ENCODE assay signal across 34 cellular contexts in the genomic region with DNA sequence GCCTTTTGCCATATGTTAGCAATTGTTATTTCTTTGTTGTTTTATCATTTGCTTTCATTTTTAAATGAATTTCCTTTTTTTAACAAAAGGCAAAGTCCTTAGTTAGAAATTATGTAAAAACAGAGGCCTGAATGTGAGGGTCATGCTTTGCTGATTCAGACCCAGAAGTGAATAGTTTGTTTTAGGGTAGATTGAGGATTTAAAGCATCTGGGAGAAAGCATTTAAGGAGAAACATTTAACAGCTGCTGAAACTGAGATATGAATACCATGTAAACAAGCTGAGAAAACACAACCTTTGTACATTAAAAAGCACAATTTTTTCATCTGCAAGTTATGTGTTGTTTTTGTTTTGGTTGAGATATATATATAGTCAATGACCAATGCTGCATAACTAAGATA. TPM values are rescaled to one million over a fixed set of nuclear protein-coding genes. Genes with fewer than 3 reads are reported as not detected.
DNase-seq lines count a peak whose midpoint lies in the region; FAIRE-seq and TF ChIP-seq lines count a peak whose summit lies in the region.
"Had no signal": no experiment of that assay in that cellular context is flagged by ENCODE, and none has a peak within 500 bp of the region (broad histone marks: within the 10 kb centered on the region; RNA-seq: fewer than 3 reads in every experiment).

No MANE protein-coding gene starts in this region.

- H3K27me3 ChIP-seq in ACC112 (ENCODE audit: insufficient read depth, low read length) (no peaks in the 10 kb centered on the region), neural progenitor cell (no peaks in the 10 kb centered on the region)
- H3K27me3 ChIP-seq: upper lobe of right lung had no signal

- no peaks in the 10 kb centered on the region for H3K36me3 ChIP-seq in ACC112 (ENCODE audit: insufficient read depth, low read length)
- H3K36me3 ChIP-seq in neural progenitor cell = no peaks in the 10 kb centered on the region
- H3K36me3 ChIP-seq: upper lobe of right lung had no signal

- H3K27ac ChIP-seq in ACC112 (ENCODE audit: low read depth, low read length) = peak overlapping the region; percentile 95
- H3K27ac ChIP-seq in neural progenitor cell = no peak overlapping the region
- H3K27ac ChIP-seq: upper lobe of right lung had no signal

- no peaks in the 10 kb centered on the region for H3F3A ChIP-seq in neural progenitor cell (ENCODE audit: low read depth)

- FAIRE-seq in GM12892 (lab: Jason Lieb, UNC) = no peak
- FAIRE-seq: A204.1, bronchial epithelial cell had no signal

- H3K79me2 ChIP-seq in ACC112 (ENCODE audit: control insufficient read depth, insufficient read depth, low read length, unreplicated experiment) (no peaks in the 10 kb centered on the region), neural progenitor cell (ENCODE audit: low read depth) (no peaks in the 10 kb centered on the region)

- H3K27ac Mint-ChIP-seq in HFFc6 (peak overlapping the region; percentile 88), neural progenitor cell (no peak overlapping the region)
- H3K27ac Mint-ChIP-seq: activated CD8-positive, alpha-beta T cell treated with anti-CD3 and anti-CD28 coated beads for 36 hours; activated T-helper 1 cell treated with anti-CD3 and anti-CD28 coated beads, Interleukin-12 subunit alpha, Interleukin-12 subunit beta, Interleukin-2, Interleukin-4 antibody, amounts not matched to agents 30 ng/mL and 10 ng/mL and 1 ng/mL, durations not matched to agents 14 hours and 24 hours and 36 hours; B cell; CD4-positive, alpha-beta memory T cell; natural killer cell; stimulated activated effector memory CD8-positive, alpha-beta T cell treated with anti-CD3 and anti-CD28 coated beads, Interleukin-12 subunit alpha, Interleukin-12 subunit beta, amount 100 ng/mL, for 72 hours had no signal

- no peak overlapping the region for H3K4me2 ChIP-seq in neural progenitor cell

- H3K27me3 Mint-ChIP-seq in HFFc6 (ENCODE audit: insufficient read depth) (no peaks in the 10 kb centered on the region), neural progenitor cell (ENCODE audit: insufficient read depth, low read depth) (no peaks in the 10 kb centered on the region)

- H3K4me3 ChIP-seq in ACC112 (ENCODE audit: low read depth, low read length) = no peak overlapping the region
- no peak overlapping the region for H3K4me3 ChIP-seq in choroid plexus epithelial cell (ENCODE audit: low read depth, low read length)
- H3K4me3 ChIP-seq in neural progenitor cell = no peak overlapping the region
- H3K4me3 ChIP-seq: coronary artery, lung, upper lobe of right lung had no signal

- H3K9me3 Mint-ChIP-seq in HFFc6 = no peaks in the 10 kb centered on the region
- no peaks in the 10 kb centered on the region for H3K9me3 Mint-ChIP-seq in neural progenitor cell
- H3K9me3 Mint-ChIP-seq: activated CD8-positive, alpha-beta T cell treated with anti-CD3 and anti-CD28 coated beads for 36 hours; activated T-helper 1 cell treated with anti-CD3 and anti-CD28 coated beads, Interleukin-12 subunit alpha, Interleukin-12 subunit beta, Interleukin-2, Interleukin-4 antibody, amounts not matched to agents 30 ng/mL and 10 ng/mL and 1 ng/mL, durations not matched to agents 14 hours and 24 hours and 36 hours; stimulated activated effector memory CD8-positive, alpha-beta T cell treated with anti-CD3 and anti-CD28 coated beads, Interleukin-12 subunit alpha, Interleukin-12 subunit beta, amount 100 ng/mL, for 72 hours had no signal

- no peaks in the 10 kb centered on the region for H4K20me1 ChIP-seq in neural progenitor cell (ENCODE audit: low read depth)

- H3K9ac ChIP-seq in neural progenitor cell = no peak overlapping the region

- H2AFZ ChIP-seq in ACC112 (ENCODE audit: low read length, unreplicated experiment) (peak overlapping the region; percentile 64), neural progenitor cell (replicated peaks) (no peak overlapping the region)

- TF ChIP-seq CTCF in HFFc6 (IDR thresholded peaks at IDR 0.05) = no peak
- TF ChIP-seq CTCF in choroid plexus epithelial cell (conservative IDR thresholded peaks at IDR 0.05; ENCODE audit: low read depth, low read length) = no peak
- TF ChIP-seq CTCF in neural progenitor cell (IDR thresholded peaks at IDR 0.05) = no peak

- no peak overlapping the region for H3K4me3 Mint-ChIP-seq in HFFc6
- H3K4me3 Mint-ChIP-seq in neural progenitor cell = no peak overlapping the region
- H3K4me3 Mint-ChIP-seq: activated CD8-positive, alpha-beta T cell treated with anti-CD3 and anti-CD28 coated beads for 36 hours; activated T-helper 1 cell treated with anti-CD3 and anti-CD28 coated beads, Interleukin-12 subunit alpha, Interleukin-12 subunit beta, Interleukin-2, Interleukin-4 antibody, amounts not matched to agents 30 ng/mL and 10 ng/mL and 1 ng/mL, durations not matched to agents 14 hours and 24 hours and 36 hours; B cell; CD4-positive, alpha-beta memory T cell; natural killer cell; stimulated activated effector memory CD8-positive, alpha-beta T cell treated with anti-CD3 and anti-CD28 coated beads, Interleukin-12 subunit alpha, Interleukin-12 subunit beta, amount 100 ng/mL, for 72 hours had no signal

- H3K36me3 Mint-ChIP-seq in HFFc6 (ENCODE audit: low read depth) (no peaks in the 10 kb centered on the region), neural progenitor cell (no peaks in the 10 kb centered on the region)
- H3K36me3 Mint-ChIP-seq: CD4-positive, alpha-beta memory T cell; natural killer cell; stimulated activated effector memory CD8-positive, alpha-beta T cell treated with anti-CD3 and anti-CD28 coated beads, Interleukin-12 subunit alpha, Interleukin-12 subunit beta, amount 100 ng/mL, for 72 hours had no signal

- no peaks in the 10 kb centered on the region for H3K9me3 ChIP-seq in neural progenitor cell (ENCODE audit: low read depth)
- H3K9me3 ChIP-seq: upper lobe of right lung had no signal

- no peak for TF ChIP-seq POLR2A in GM12892 (IDR thresholded peaks at IDR 0.05; ENCODE audit: low read depth, low read length)

- H3K4me1 Mint-ChIP-seq in HFFc6 (ENCODE audit: low read depth) = peaks cover 49% of the 10 kb centered on the region
- no peaks in the 10 kb centered on the region for H3K4me1 Mint-ChIP-seq in neural progenitor cell
- H3K4me1 Mint-ChIP-seq: B cell; CD4-positive, alpha-beta memory T cell; natural killer cell; stimulated activated effector memory CD8-positive, alpha-beta T cell treated with anti-CD3 and anti-CD28 coated beads, Interleukin-12 subunit alpha, Interleukin-12 subunit beta, amount 100 ng/mL, for 72 hours had no signal

- H3K4me1 ChIP-seq in ACC112 (ENCODE audit: control insufficient read depth, insufficient read depth, low read length, unreplicated experiment) (peaks cover 27% of the 10 kb centered on the region), neural progenitor cell (no peaks in the 10 kb centered on the region)
- H3K4me1 ChIP-seq: upper lobe of right lung had no signal

- no peak for DNase-seq in HFFc6
- DNase-seq in choroid plexus epithelial cell (ENCODE audit: low read depth) = peak; percentile 68
- peak; percentile 58 for DNase-seq in iris pigment epithelial cell (ENCODE audit: low read depth)
- no peak for DNase-seq in GM12892 (ENCODE audit: insufficient read length)
- DNase-seq in NCI-H82 (lab: John Stamatoyannopoulos, UW) = no peak
- DNase-seq in amygdala (lab: John Stamatoyannopoulos, UW) = no peak
- no peak for DNase-seq in neural progenitor cell (ENCODE audit: low spot score)
- DNase-seq: activated CD8-positive, alpha-beta memory T cell treated with anti-CD3 and anti-CD28 coated beads, Interleukin-2, amount 50 U/mL, for 48 hours; activated CD8-positive, alpha-beta T cell treated with anti-CD3 and anti-CD28 coated beads for 36 hours; activated naive CD4-positive, alpha-beta T cell treated with Interleukin-2 at 50 U/mL for 16 hours; CD4-positive, alpha-beta memory T cell; effector memory CD4-positive, alpha-beta T cell; EL; erythroblast; foreskin melanocyte; natural killer cell; NCI-H1417 treated with DMSO at 0.1 percent for 48 hours; NCI-H2081 treated with DMSO at 0.1 percent for 48 hours; NCI-H226; NCI-H69; occipital lobe; SIG-M5; T-helper 9 cell; upper lobe of right lung had no signal

RNA-seq across cellular contexts. Expression of a gene that starts 8.0 kb away (rescaled TPM):
- total RNA-seq in HFFc6 (2021; fragmentation: NEBNext Ultra II Directional; extraction: Animal tissue kit (Norgen Biotek cat#: 25700)) = under 1 TPM; 0.14 to 0.87 (median 0.18) TPM
- polyA plus RNA-seq in GM12892 (2012; ENCODE audit: missing spikeins) = not detected
- total RNA-seq in neural progenitor cell (ENCODE audit: low replicate concordance) = not detected in 2 replicates
- total RNA-seq: activated CD8-positive, alpha-beta T cell treated with anti-CD3 and anti-CD28 coated beads for 36 hours; activated T-helper 1 cell treated with anti-CD3 and anti-CD28 coated beads, Interleukin-12 subunit alpha, Interleukin-12 subunit beta, Interleukin-2, Interleukin-4 antibody, amounts not matched to agents 30 ng/mL and 10 ng/mL and 1 ng/mL, durations not matched to agents 14 hours and 24 hours and 36 hours; B cell; CD4-positive, alpha-beta memory T cell; H4; mononuclear cell had no signal
- polyA plus RNA-seq: CD4-positive, alpha-beta memory T cell had no signal

Comparison
In these comparisons a context has a peak if more than half of its experiments do, and no peak if none do; other contexts are left out.
1. DNase-seq: peak in choroid plexus epithelial cell (single experiment) and iris pigment epithelial cell (single experiment); none in HFFc6 (single experiment), GM12892 (single experiment), NCI-H82 (single experiment), amygdala (0 of 56) and neural progenitor cell (single experiment).